8 cellular contexts compared by ENCODE assay signal in the genomic region with DNA sequence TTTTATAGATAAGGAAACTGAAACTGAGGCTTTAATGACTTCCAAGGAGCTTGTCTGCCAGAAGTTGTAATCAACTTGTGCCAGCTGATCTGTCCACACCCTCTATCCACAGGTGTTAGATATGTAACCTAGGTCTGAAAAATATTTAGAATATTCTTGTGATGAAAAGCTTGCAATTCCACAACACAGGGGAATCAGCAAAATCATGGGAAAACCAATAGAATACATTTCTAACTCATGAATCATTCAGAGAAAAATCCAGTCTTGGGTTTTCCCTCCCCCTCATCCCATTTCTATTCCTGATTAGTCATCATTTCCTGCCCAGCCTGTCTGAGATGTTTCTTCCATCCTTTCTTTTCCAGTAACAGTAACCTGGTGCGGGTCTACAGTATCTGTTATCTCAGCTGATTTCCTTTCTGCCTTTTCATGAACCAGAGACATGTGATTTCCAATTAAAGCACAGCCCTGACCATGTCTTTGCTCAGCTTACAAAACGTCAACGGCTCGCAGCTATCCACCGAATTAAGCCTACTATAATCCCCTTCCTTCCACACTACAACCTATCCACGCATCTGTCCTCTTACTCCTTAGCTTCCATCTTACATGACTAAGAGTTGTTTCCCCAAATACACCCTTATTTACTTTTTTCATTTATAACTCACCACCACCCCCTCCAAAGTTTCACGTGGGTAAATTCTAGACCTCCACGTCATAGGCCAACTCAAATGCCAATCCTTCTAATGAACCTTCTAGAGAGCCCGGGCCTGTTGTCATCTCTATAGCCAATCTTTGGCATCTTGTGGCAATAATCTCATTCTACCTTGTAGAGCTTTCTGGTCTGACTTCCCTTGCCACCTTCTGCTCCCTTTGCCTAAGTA. TPM values are rescaled to one million over a fixed set of nuclear protein-coding genes. Genes with fewer than 3 reads are reported as not detected.
A peak's percentile ranks its signal among the peaks of the same experiment; 100 is the strongest.
DNase-seq lines count a peak whose midpoint lies in the region; ATAC-seq, FAIRE-seq and TF ChIP-seq lines count a peak whose summit lies in the region.

No MANE protein-coding gene starts in this region.

- no peak overlapping the region for H4K5ac ChIP-seq in H1 (ENCODE audit: insufficient read length, low read depth, low read length)

- CTCF ChIA-PET in T-cell (lab: Charles Lee): interaction anchor here (0.6 to 3.5 kb wide), 6 partner anchors 16 to 287 kb away, joined by 3 to 30 read pairs (median 4); a partner anchor contains a TSS
- CTCF ChIA-PET in H1 (lab: Charles Lee; ENCODE audit: partially characterized antibody): interaction anchor here (0.6 to 3.4 kb wide), 6 partner anchors 9 to 145 kb away, joined by 3 to 15 read pairs (median 3); no protein-coding TSS in a partner anchor

- no peak overlapping the region for H3K4ac ChIP-seq in H1 (replicated peaks; ENCODE audit: insufficient read length, low read depth, low read length)

- H3K79me2 ChIP-seq in H1 (ENCODE audit: control insufficient read depth in 1 of 2, insufficient read depth in 2 of 2, low read length in 2 of 2): peaks cover 4 to 37% of the 10 kb centered on the region in 2 experiments

- TF ChIP-seq POLR2A in H1 (IDR thresholded peaks at IDR 0.05; ENCODE audit: control extremely low read depth in 1 of 2, low read depth in 2 of 2, low read length in 2 of 2): no peak

- peaks cover 46% of the 10 kb centered on the region for H3K4me1 Mint-ChIP-seq in CD14-positive monocyte
- peaks cover 19 to 26% (median 23%) of the 10 kb centered on the region in 3 donors for H3K4me1 Mint-ChIP-seq in T-cell
- H3K4me1 Mint-ChIP-seq in mesothelial cell of epicardium: peaks cover 37% of the 10 kb centered on the region

- no peak overlapping the region for H2BK15ac ChIP-seq in H1 (ENCODE audit: low read length)

- peak overlapping the region; percentile 12 for H4K91ac ChIP-seq in H1 (replicated peaks; ENCODE audit: insufficient read length, low read length)

- peak overlapping the region; percentile 83 for H2BK5ac ChIP-seq in H1 (ENCODE audit: low read depth, low read length)

- peak overlapping the region; percentile 75 to 94 for H3K4me2 ChIP-seq in H1 (ENCODE audit: insufficient read depth in 1 of 2, low read depth in 2 of 2, low read length in 2 of 2)

- H2AK5ac ChIP-seq in H1 (ENCODE audit: low read depth, low read length): no peak overlapping the region

- intact Hi-C loops in CD14-positive monocyte (cut with micrococcal nuclease): loop anchor here (5.0 to 10.0 kb wide), 5 partner anchors 32 to 1080 kb away; no protein-coding TSS in a partner anchor

- peaks cover 2 to 8% of the 10 kb centered on the region in 2 experiments for H4K20me1 ChIP-seq in H1 (replicated peaks in 1 of 2; ENCODE audit: control insufficient read depth in 1 of 2, insufficient read depth in 2 of 2, low read length in 2 of 2)

- H2BK20ac ChIP-seq in H1 (ENCODE audit: low read length): peak overlapping the region; percentile 82; the same call in 1 of the 2 replicates

- no peak overlapping the region for H3K56ac ChIP-seq in H1 (replicated peaks; ENCODE audit: insufficient read length, low read depth, low read length)

- no peak overlapping the region for H4K8ac ChIP-seq in H1 (ENCODE audit: extremely low read depth, insufficient read depth, low read length)

- no peaks in the 10 kb centered on the region for H3K9me3 ChIP-seq in H1 (ENCODE audit: insufficient read depth in 2 of 2, low read depth in 1 of 2, low read length in 1 of 2)

- peak overlapping the region; percentile 88 for H2BK12ac ChIP-seq in H1 (ENCODE audit: low read depth, low read length)

- H3K4me3 ChIP-seq in H1 (ENCODE audit: extremely low read depth in 1 of 4, insufficient read depth in 2 of 4, low read depth in 3 of 4, low read length in 4 of 4): peak overlapping the region; percentile 90 to 98 (median 92); a peak in 7 of 8 replicates
- peak overlapping the region; percentile 82 for H3K4me3 ChIP-seq in urinary bladder (ENCODE audit: low read depth, low read length)

- H2AFZ ChIP-seq in H1 (ENCODE audit: low read length): no peak overlapping the region

- peak overlapping the region; percentile 83 to 91 for H3K4me3 Mint-ChIP-seq in CD14-positive monocyte
- peak overlapping the region; percentile 82 to 94 (median 86) for H3K4me3 Mint-ChIP-seq in T-cell
- H3K4me3 Mint-ChIP-seq in mesothelial cell of epicardium: peak overlapping the region; percentile 81

- FAIRE-seq in H1 (lab: Jason Lieb, UNC): no peak

- H3K9me3 Mint-ChIP-seq in CD14-positive monocyte (no peaks in the 10 kb centered on the region), T-cell (no peaks in the 10 kb centered on the region), mesothelial cell of epicardium (no peaks in the 10 kb centered on the region)

- peaks cover 0 to 3% (median 0%) of the 10 kb centered on the region in 3 donors for H3K27me3 Mint-ChIP-seq in CD14-positive monocyte (ENCODE audit: low read depth in 3 of 3)
- no peaks in the 10 kb centered on the region for H3K27me3 Mint-ChIP-seq in T-cell
- H3K27me3 Mint-ChIP-seq in mesothelial cell of epicardium (ENCODE audit: low read depth): no peaks in the 10 kb centered on the region

- H3K27ac Mint-ChIP-seq in CD14-positive monocyte: peak overlapping the region; percentile 98 to 99 (median 99)
- peak overlapping the region; percentile 92 to 96 for H3K27ac Mint-ChIP-seq in T-cell
- peak overlapping the region; percentile 94 for H3K27ac Mint-ChIP-seq in mesothelial cell of epicardium

- ATAC-seq in GM18861 (IDR thresholded peaks at IDR 0.05; ENCODE audit: unreplicated experiment): peak; percentile 1
- peak; percentile 1 for ATAC-seq in HG03442 (IDR thresholded peaks at IDR 0.05; ENCODE audit: unreplicated experiment)
- no peak for ATAC-seq in T-cell (replicated peaks in 1 of 4)

- H3K4me1 ChIP-seq in H1 (replicated peaks in 1 of 4; ENCODE audit: control insufficient read depth in 3 of 4, insufficient read depth in 4 of 4, low read length in 3 of 4): peaks cover 13 to 21% (median 16%) of the 10 kb centered on the region in 4 experiments
- H3K4me1 ChIP-seq in urinary bladder (ENCODE audit: insufficient read depth): no peaks in the 10 kb centered on the region

- no peak overlapping the region for H3K23ac ChIP-seq in H1 (ENCODE audit: insufficient read length)

- TF ChIP-seq CTCF in CD14-positive monocyte (IDR thresholded peaks at IDR 0.05) (no peak), H1 (IDR thresholded peaks at IDR 0.05; ENCODE audit: control extremely low read depth in 1 of 3, insufficient read depth in 1 of 3, low read depth in 1 of 3, low read length in 3 of 3) (no peak), mesothelial cell of epicardium (IDR thresholded peaks at IDR 0.05; ENCODE audit: unreplicated experiment) (no peak)

- POLR2A ChIA-PET in T-cell (lab: Charles Lee) (interaction anchor here (0.5 to 1.4 kb wide), 13 partner anchors 16 to 593 kb away, joined by 3 to 15 read pairs (median 4); a partner anchor contains a TSS), H1 (lab: Charles Lee; ENCODE audit: partially characterized antibody) (interaction anchor here (0.6 to 5.4 kb wide), 16 partner anchors 9 to 227 kb away, joined by 3 to 39 read pairs (median 5); no protein-coding TSS in a partner anchor)

- H2BK120ac ChIP-seq in H1 (replicated peaks; ENCODE audit: low read depth, low read length): peak overlapping the region; percentile 26

- H3K27ac ChIP-seq in H1 (ENCODE audit: low read depth, low read length) (0 out of 2 replicates have a peak overlapping the region, but pooled peaks have one; percentile 89), urinary bladder (ENCODE audit: low read depth) (peak overlapping the region; percentile 61)

- no peak for TF ChIP-seq RAD21 in H1 (IDR thresholded peaks at IDR 0.05 in 1 of 2, conservative IDR thresholded peaks at IDR 0.05 in 1 of 2; ENCODE audit: low read depth in 2 of 2, low read length in 2 of 2)

- peaks cover 4% of the 10 kb centered on the region; the same call in 1 of the 2 replicates for H3K23me2 ChIP-seq in H1 (ENCODE audit: low read depth, low read length)

- H3K36me3 Mint-ChIP-seq in CD14-positive monocyte: peaks cover 0 to 4% of the 10 kb centered on the region in 2 donors
- no peaks in the 10 kb centered on the region for H3K36me3 Mint-ChIP-seq in T-cell
- no peaks in the 10 kb centered on the region for H3K36me3 Mint-ChIP-seq in mesothelial cell of epicardium

- DNase-seq in CD14-positive monocyte (ENCODE audit: low spot score) (peak; percentile 62), T-cell (no peak), H1 (ENCODE audit: low read depth in 1 of 2, low spot score in 2 of 2) (no peak), mesothelial cell of epicardium (ENCODE audit: low spot score in 2 of 2, unreplicated experiment in 2 of 2) (no peak), COLO668 (lab: John Stamatoyannopoulos, UW; ENCODE audit: unreplicated experiment) (no peak)

- peaks cover 3% of the 10 kb centered on the region; the same call in 1 of the 2 replicates for H3K79me1 ChIP-seq in H1 (ENCODE audit: low read depth, low read length)

- peak overlapping the region in 2 of 4 experiments; percentile 79 to 84; a peak in 3 of 7 replicates for H3K9ac ChIP-seq in H1 (replicated peaks in 1 of 4; ENCODE audit: extremely low read depth in 1 of 4, low read depth in 3 of 4, low read length in 3 of 4)

- 48% methylated on average over 9 of the region's 9 CpGs; no CpG with 5 or more reads in 1 of the 2 experiments for WGBS in H1 (ENCODE audit: extremely low coverage in 1 of 2, insufficient coverage in 1 of 2, insufficient read length in 1 of 2, insufficient replicate concordance in 2 of 2, low coverage in 1 of 2, low lambda C conversion rate in 2 of 2, missing lambda C conversion rate in 1 of 2), 2 experiments
- 12% methylated on average over 9 of the region's 9 CpGs for WGBS in urinary bladder

- H3K14ac ChIP-seq in H1 (ENCODE audit: insufficient read length): no peak overlapping the region

- no peak overlapping the region for H3K18ac ChIP-seq in H1 (ENCODE audit: extremely low read depth, low read length)

- H3K36me3 ChIP-seq in H1 (ENCODE audit: control insufficient read depth in 2 of 4, insufficient read depth in 4 of 4, low read length in 3 of 4): no peaks in the 10 kb centered on the region; a peak in 1 of 8 replicates
- H3K36me3 ChIP-seq in urinary bladder (ENCODE audit: insufficient read depth): no peaks in the 10 kb centered on the region

- no peaks in the 10 kb centered on the region for H3K27me3 ChIP-seq in H1 (replicated peaks in 1 of 4; ENCODE audit: control insufficient read depth in 3 of 4, extremely low read depth in 1 of 4, insufficient read depth in 3 of 4, low read length in 3 of 4)

- no peak for TF ChIP-seq EP300 in H1 (IDR thresholded peaks at IDR 0.05; ENCODE audit: borderline replicate concordance in 1 of 2, low read depth in 2 of 2, low read length in 2 of 2)

RNA-seq across cellular contexts. Expression of a gene that starts 1.0 kb away (rescaled TPM):
- under 1 TPM; 0.54 to 0.89 TPM for polyA plus RNA-seq in CD14-positive monocyte
- 10 to 100 TPM in 1 of 5 donors, 1 to 10 TPM in 4; 2.4 to 19.3 (median 3.1) TPM for total RNA-seq in T-cell
- 44.3 and 45.5 TPM in 2 replicates for total RNA-seq in H1 (2021; fragmentation: NEBNext Ultra II Directional; extraction: Animal tissue kit (Norgen Biotek cat#: 25700))
- 10.4 and 11.4 TPM in 2 replicates for polyA plus RNA-seq in H1 (2011; rRNA removed)
- polyA plus RNA-seq in H1 (2011; cell fraction: cytosol; rRNA removed): 7.9 TPM
- 13.5 TPM for polyA plus RNA-seq in H1 (2011; cell fraction: nucleus; rRNA removed)
- 21.8 to 28.6 TPM (median 24.9 TPM) in 4 replicates for polyA plus RNA-seq in H1 (2012, experiment 1 of 2)
- 19.7 TPM for polyA plus RNA-seq in H1 (2012, experiment 2 of 2)
- polyA plus RNA-seq in H1 (2013, experiment 1 of 2): 26.3 TPM
- 27.4 TPM for polyA plus RNA-seq in H1 (2013, experiment 2 of 2)
- polyA minus RNA-seq in H1 (2011; rRNA and poly(A)+ RNA removed): 46.6 and 57.1 TPM in 2 replicates
- polyA minus RNA-seq in H1 (2011; cell fraction: cytosol; rRNA and poly(A)+ RNA removed): 32.1 TPM
- polyA minus RNA-seq in H1 (2011; cell fraction: nucleus; rRNA and poly(A)+ RNA removed): 32.6 TPM
- total RNA-seq in mesothelial cell of epicardium: 6.9 to 8.6 TPM (median 8.3 TPM) in 3 replicates
- total RNA-seq in urinary bladder: 5.9 TPM
- polyA plus RNA-seq in urinary bladder: 1.4 TPM

Comparison
In these comparisons a context has a peak if more than half of its experiments do, and no peak if none do; other contexts are left out.
1. ATAC-seq: peak in GM18861 (single experiment) and HG03442 (single experiment); none in T-cell (0 of 4).
2. Peak in every context shown above with its lines, with median percentiles within 50 percentile points of each other: H3K27ac Mint-ChIP-seq and H3K4me3 Mint-ChIP-seq.